ENCODE assay signal across 10 cellular contexts in genomic region chr6:135052939-135053338, GRCh38. TPM values are rescaled to one million over a fixed set of nuclear protein-coding genes. Genes with fewer than 3 reads are reported as not detected.
DNase-seq lines count a peak whose midpoint lies in the region; ATAC-seq and TF ChIP-seq lines count a peak whose summit lies in the region.
"Had no signal": no experiment of that assay in that cellular context is flagged by ENCODE, and none has a peak within 500 bp of the region (broad histone marks: within the 10 kb centered on the region; RNA-seq: fewer than 3 reads in every experiment).

No MANE protein-coding gene starts in this region.

- peak overlapping the region; percentile 100 for H3K9ac ChIP-seq in OCI-LY1 (ENCODE audit: low read length)

- TF ChIP-seq CTCF in OCI-LY1 (IDR thresholded peaks at IDR 0.05; ENCODE audit: low read length): no peak

- peaks cover 38% of the 10 kb centered on the region for H3K4me1 Mint-ChIP-seq in activated CD4-positive, alpha-beta T cell treated with anti-CD3 and anti-CD28 coated beads, Interleukin-2, amount 10 ng/mL, durations not matched to agents 24 days and 14 days
- H3K4me1 Mint-ChIP-seq in effector memory CD8-positive, alpha-beta T cell (ENCODE audit: low read depth in 2 of 2): peaks cover 24 to 50% of the 10 kb centered on the region in 2 donors

- H3K79me2 ChIP-seq in OCI-LY1 (ENCODE audit: insufficient read depth, low read length): peaks cover 61% of the 10 kb centered on the region

- no peaks in the 10 kb centered on the region for H3F3A ChIP-seq in OCI-LY1 (ENCODE audit: insufficient read depth, low read length)

- ATAC-seq in effector memory CD8-positive, alpha-beta T cell (replicated peaks): no peak
- ATAC-seq in GM21737 (IDR thresholded peaks at IDR 0.05; ENCODE audit: unreplicated experiment): no peak

- peak overlapping the region; percentile 94 for H3K27ac Mint-ChIP-seq in activated CD4-positive, alpha-beta T cell treated with anti-CD3 and anti-CD28 coated beads, Interleukin-2, amount 10 ng/mL, durations not matched to agents 24 days and 14 days
- H3K27ac Mint-ChIP-seq in effector memory CD8-positive, alpha-beta T cell: peak overlapping the region; percentile 97 to 99

- intact Hi-C loops in activated CD4-positive, alpha-beta T cell treated with anti-CD3 and anti-CD28 coated beads, Interleukin-2, amount 10 ng/mL, durations not matched to agents 24 days and 14 days (cut with micrococcal nuclease): no loop called here

- H3K27ac ChIP-seq in OCI-LY1 (ENCODE audit: low read depth, low read length, poor library complexity, severe bottlenecking) (no peak overlapping the region), SJCRH30 (no peak overlapping the region)

- H3K4me1 ChIP-seq in OCI-LY1 (ENCODE audit: insufficient read depth, low read length, severe bottlenecking) (peaks cover 33% of the 10 kb centered on the region), SJCRH30 (0 out of 2 replicates have a peak, but pooled peaks cover 2% of the 10 kb centered on the region)

- H4K20me1 ChIP-seq in OCI-LY1 (ENCODE audit: insufficient read depth, low read length): no peaks in the 10 kb centered on the region

- H3K36me3 Mint-ChIP-seq in activated CD4-positive, alpha-beta T cell treated with anti-CD3 and anti-CD28 coated beads, Interleukin-2, amount 10 ng/mL, durations not matched to agents 24 days and 14 days (ENCODE audit: low read depth): peaks cover 29% of the 10 kb centered on the region
- H3K36me3 Mint-ChIP-seq in effector memory CD8-positive, alpha-beta T cell (ENCODE audit: insufficient read depth): peaks cover 27% of the 10 kb centered on the region

- H3K27me3 ChIP-seq in OCI-LY1 (ENCODE audit: insufficient read depth, low read length) (no peaks in the 10 kb centered on the region), SJCRH30 (no peaks in the 10 kb centered on the region)

- H3K9me2 ChIP-seq in OCI-LY1 (ENCODE audit: low read depth, low read length): no peaks in the 10 kb centered on the region

- peak overlapping the region; percentile 92 for H3K4me3 Mint-ChIP-seq in activated CD4-positive, alpha-beta T cell treated with anti-CD3 and anti-CD28 coated beads, Interleukin-2, amount 10 ng/mL, durations not matched to agents 24 days and 14 days
- H3K4me3 Mint-ChIP-seq in effector memory CD8-positive, alpha-beta T cell: peak overlapping the region; percentile 94 to 99

- no peaks in the 10 kb centered on the region for H3K27me3 Mint-ChIP-seq in activated CD4-positive, alpha-beta T cell treated with anti-CD3 and anti-CD28 coated beads, Interleukin-2, amount 10 ng/mL, durations not matched to agents 24 days and 14 days
- H3K27me3 Mint-ChIP-seq in effector memory CD8-positive, alpha-beta T cell: peaks cover 0 to 2% of the 10 kb centered on the region in 2 donors

- H3K9me3 Mint-ChIP-seq in activated CD4-positive, alpha-beta T cell treated with anti-CD3 and anti-CD28 coated beads, Interleukin-2, amount 10 ng/mL, durations not matched to agents 24 days and 14 days: no peaks in the 10 kb centered on the region
- no peaks in the 10 kb centered on the region for H3K9me3 Mint-ChIP-seq in effector memory CD8-positive, alpha-beta T cell

- H3K36me3 ChIP-seq in OCI-LY1 (ENCODE audit: insufficient read depth, low read length): peaks cover 20% of the 10 kb centered on the region
- peaks cover 27% of the 10 kb centered on the region for H3K36me3 ChIP-seq in SJCRH30

- DNase-seq in activated CD4-positive, alpha-beta T cell treated with anti-CD3 and anti-CD28 coated beads, Interleukin-2, amount 10 ng/mL, durations not matched to agents 24 days and 14 days: no peak
- no peak for DNase-seq in activated CD4-positive, alpha-beta T cell treated with anti-CD3 and anti-CD28 coated beads, Interleukin-2, amount 50 U/mL, for 48 hours
- no peak for DNase-seq in effector memory CD8-positive, alpha-beta T cell
- peak; percentile 29 for DNase-seq in renal cortical epithelial cell (ENCODE audit: low read depth)
- DNase-seq in NK-92 (lab: John Stamatoyannopoulos, UW; ENCODE audit: unreplicated experiment): no peak
- DNase-seq in SJCRH30: no peak
- DNase-seq: NCI-H446 treated with DMSO at 0.1 percent for 48 hours; stimulated activated CD4-positive, alpha-beta T cell treated with anti-CD3 and anti-CD28 coated beads, Interleukin-15, amount 100 ng/mL, for 24 hours had no signal

- no peaks in the 10 kb centered on the region for H3K9me3 ChIP-seq in OCI-LY1 (ENCODE audit: low read length)
- H3K9me3 ChIP-seq in SJCRH30 (replicated peaks): no peaks in the 10 kb centered on the region

- H3K4me3 ChIP-seq in OCI-LY1 (ENCODE audit: low read depth, low read length, poor library complexity, severe bottlenecking) (peak overlapping the region; percentile 99), SJCRH30 (no peak overlapping the region)

- H2AFZ ChIP-seq in OCI-LY1 (ENCODE audit: low read length): no peak overlapping the region

- H3K4me2 ChIP-seq in OCI-LY1 (ENCODE audit: low read length): peak overlapping the region; percentile 78

RNA-seq across cellular contexts. Expression of gene HBS1L, which starts 1.7 kb away (rescaled TPM):
- 94.4 and 104 TPM in 2 replicates for total RNA-seq in activated CD4-positive, alpha-beta T cell treated with anti-CD3 and anti-CD28 coated beads, Interleukin-2, amount 10 ng/mL, durations not matched to agents 24 days and 14 days
- 115 and 154 TPM in 2 replicates for total RNA-seq in renal cortical epithelial cell
- total RNA-seq in SJCRH30 (2014; rRNA removed; shearing (Covaris generic)): 130 and 139 TPM in 2 replicates
